Comparison of ENCODE assay signal across 18 cellular contexts in the genomic region with DNA sequence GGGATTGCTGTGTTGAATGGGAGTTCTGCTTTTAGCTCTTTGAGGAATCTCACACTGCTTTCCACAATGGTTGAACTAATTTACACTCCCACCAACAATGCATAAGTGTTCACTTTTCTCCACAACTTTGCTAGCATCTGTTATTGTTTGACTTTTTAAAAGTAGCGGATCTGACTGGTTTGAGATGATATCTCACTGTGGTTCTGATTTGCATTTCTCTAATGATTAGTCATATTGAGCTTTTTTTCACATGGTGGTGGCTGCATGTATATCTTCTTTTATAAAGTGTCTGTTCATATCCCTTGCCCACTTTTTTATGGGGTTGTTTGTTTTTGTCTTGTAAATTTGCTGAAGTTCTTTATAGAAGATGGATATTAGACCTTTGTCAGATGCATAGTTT.
DNase-seq lines count a peak whose midpoint lies in the region; ATAC-seq and TF ChIP-seq lines count a peak whose summit lies in the region.
"Had no signal": no experiment of that assay in that cellular context is flagged by ENCODE, and none has a peak within 500 bp of the region (broad histone marks: within the 10 kb centered on the region; RNA-seq: fewer than 3 reads in every experiment).

No MANE protein-coding gene starts in this region.

- DNase-seq in ELR (ENCODE audit: low read depth) (peak; percentile 9), PC-3 (no peak), left lobe of liver (ENCODE audit: low spot score) (no peak), OCI-LY7 (ENCODE audit: low spot score) (no peak)
- DNase-seq: Caco-2; CD4-positive, CD25-positive, alpha-beta regulatory T cell; CD8-positive, alpha-beta T cell; DMS153; DND-41; GDM1; H9 had no signal

- POLR2A ChIA-PET in PC-3 (lab: Charles Lee; ENCODE audit: unreplicated experiment): no interaction called here
- POLR2A ChIA-PET in OCI-LY7 (lab: Charles Lee): interaction anchor here (0.6 to 0.9 kb wide), 3 partner anchors 14 to 1014 kb away, joined by 3 read pairs; no protein-coding TSS in a partner anchor

- no peak overlapping the region for H2AFZ ChIP-seq in PC-3 (ENCODE audit: low read length)
- H2AFZ ChIP-seq in OCI-LY7 (ENCODE audit: low read length): no peak overlapping the region
- H2AFZ ChIP-seq: GM23338 had no signal

- H3K9me3 ChIP-seq in PC-3 (ENCODE audit: low read length) (no peaks in the 10 kb centered on the region), OCI-LY7 (ENCODE audit: low read length) (no peaks in the 10 kb centered on the region)
- H3K9me3 ChIP-seq: BLaER1, Caco-2 had no signal

- H3K9ac ChIP-seq in PC-3 (ENCODE audit: low read length): no peak overlapping the region
- H3K9ac ChIP-seq: BLaER1 had no signal

- H3K79me2 ChIP-seq in PC-3 (ENCODE audit: low read length) (no peaks in the 10 kb centered on the region), OCI-LY7 (ENCODE audit: insufficient read depth, low read depth, low read length) (no peaks in the 10 kb centered on the region)

- no peaks in the 10 kb centered on the region for H3K27me3 ChIP-seq in PC-3 (ENCODE audit: low read length)
- H3K27me3 ChIP-seq: BLaER1 had no signal

- no peak overlapping the region for H3K4me3 ChIP-seq in PC-3 (ENCODE audit: low read length)
- H3K4me3 ChIP-seq in OCI-LY7 (ENCODE audit: low read depth, low read length, poor library complexity, severe bottlenecking): no peak overlapping the region
- H3K4me3 ChIP-seq: BLaER1, GM23338 had no signal

- BruUV-seq in PC-3 (replicated peaks; lab: Mats Ljungman, UMichigan): no TSS peak
- no TSS peak for BruUV-seq in OCI-LY7 (replicated peaks; lab: Mats Ljungman, UMichigan)

- no peak overlapping the region for H3K4me2 ChIP-seq in PC-3 (ENCODE audit: low read length)
- H3K4me2 ChIP-seq in OCI-LY7 (ENCODE audit: low read length): no peak overlapping the region
- H3K4me2 ChIP-seq: BLaER1, GM23338 had no signal

- H3K36me3 ChIP-seq in PC-3 (ENCODE audit: low read depth, low read length) (no peaks in the 10 kb centered on the region), OCI-LY7 (ENCODE audit: insufficient read depth, low read length) (no peaks in the 10 kb centered on the region)
- H3K36me3 ChIP-seq: BLaER1 had no signal

- intact Hi-C loops in PC-3 (cut with micrococcal nuclease) (no loop called here), OCI-LY7 (cut with micrococcal nuclease; ENCODE audit: unreplicated experiment) (no loop called here)

- H3K4me1 ChIP-seq in PC-3 (ENCODE audit: insufficient read depth, low read length): no peaks in the 10 kb centered on the region
- H3K4me1 ChIP-seq in OCI-LY7 (ENCODE audit: insufficient read depth, low read length, poor library complexity, severe bottlenecking): no peaks in the 10 kb centered on the region
- H3K4me1 ChIP-seq: BLaER1, Caco-2 had no signal

- H3K9me2 ChIP-seq in PC-3 (replicated peaks; ENCODE audit: low read length): no peaks in the 10 kb centered on the region
- no peaks in the 10 kb centered on the region for H3K9me2 ChIP-seq in OCI-LY7 (ENCODE audit: insufficient read depth, low read length)

- ATAC-seq in HG03354 (IDR thresholded peaks at IDR 0.05; ENCODE audit: poor library complexity, severe bottlenecking, unreplicated experiment) (peak; percentile 68), PC-3 (peak; percentile 38; the same call in 1 of the 2 replicates), left lobe of liver (no peak), HG03135 (IDR thresholded peaks at IDR 0.05; ENCODE audit: unreplicated experiment) (no peak)
- ATAC-seq: CD8-positive, alpha-beta T cell; GM23338; HCT116 had no signal

- no peaks in the 10 kb centered on the region for H3F3A ChIP-seq in PC-3 (ENCODE audit: low read length, unreplicated experiment)

- H4K20me1 ChIP-seq in PC-3 (ENCODE audit: low read length) (no peaks in the 10 kb centered on the region), OCI-LY7 (ENCODE audit: insufficient read depth, low read length) (no peaks in the 10 kb centered on the region)
- H4K20me1 ChIP-seq: BLaER1 had no signal

- CTCF ChIA-PET in PC-3 (lab: Charles Lee) (no interaction called here), OCI-LY7 (lab: Charles Lee; ENCODE audit: unreplicated experiment) (no interaction called here)

- no peak overlapping the region for H3K27ac ChIP-seq in PC-3 (ENCODE audit: low read length)
- H3K27ac ChIP-seq in OCI-LY7 (ENCODE audit: low read depth, low read length, poor library complexity, severe bottlenecking): no peak overlapping the region
- H3K27ac ChIP-seq: 22Rv1, BLaER1, C4-2B had no signal

- TF ChIP-seq CTCF in PC-3 (conservative IDR thresholded peaks at IDR 0.05; ENCODE audit: low read depth, low read length) (no peak), OCI-LY7 (conservative IDR thresholded peaks at IDR 0.05; ENCODE audit: low read length) (no peak)

Comparison
In these comparisons a context has a peak if more than half of its experiments do, and no peak if none do; other contexts are left out.
1. ATAC-seq: peak in HG03354 (single experiment) and PC-3 (single experiment); none in left lobe of liver (single experiment) and HG03135 (single experiment).